9 cellular contexts compared by ENCODE assay signal in the genomic region with DNA sequence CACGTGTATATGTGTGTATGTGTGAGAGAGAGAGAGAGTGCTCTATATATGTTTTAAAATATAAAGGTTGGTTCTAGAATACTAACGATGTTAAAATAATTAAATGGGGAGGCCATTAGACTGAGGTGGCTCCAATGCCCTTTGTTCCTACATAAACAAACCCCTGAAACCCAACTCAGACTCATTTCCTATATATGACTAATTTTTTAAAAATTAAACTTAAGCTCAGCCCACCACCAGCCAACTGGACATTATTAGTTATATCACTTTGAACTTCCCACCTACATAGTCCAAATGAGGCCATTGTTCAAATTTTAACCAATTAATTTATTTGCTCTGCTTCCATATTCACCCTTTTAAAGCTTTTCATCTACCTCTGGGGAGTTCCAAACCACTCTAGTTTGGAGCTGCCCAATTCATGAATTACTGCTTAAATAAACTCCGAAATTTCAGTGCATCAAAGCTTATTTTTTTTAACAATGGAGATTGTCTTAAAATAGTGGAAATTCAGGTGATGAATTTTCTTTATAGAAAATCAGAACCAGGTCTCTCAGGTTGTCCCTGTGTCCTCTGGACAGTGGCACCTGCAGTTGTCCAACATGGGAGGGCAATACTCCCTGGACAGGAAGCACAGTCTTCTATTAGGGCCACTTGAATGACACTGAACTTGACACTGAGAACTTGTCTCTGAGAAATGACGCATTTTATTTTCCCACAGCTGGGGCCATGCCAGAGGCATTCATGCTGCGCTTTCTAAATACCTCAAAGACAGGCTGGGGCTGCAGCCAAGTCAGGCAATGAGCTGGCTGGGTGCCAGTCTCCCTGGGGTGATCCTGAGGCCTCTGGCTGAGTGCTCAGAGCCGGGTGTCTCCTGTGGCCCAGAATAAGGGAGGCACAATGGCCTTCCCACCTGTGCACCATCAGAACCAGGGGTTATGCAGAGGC.
DNase-seq lines count a peak whose midpoint lies in the region; ATAC-seq and TF ChIP-seq lines count a peak whose summit lies in the region.
"Had no signal": no experiment of that assay in that cellular context is flagged by ENCODE, and none has a peak within 500 bp of the region (broad histone marks: within the 10 kb centered on the region; RNA-seq: fewer than 3 reads in every experiment).

No MANE protein-coding gene starts in this region.

- H3K79me1 ChIP-seq in IMR-90 (ENCODE audit: low read depth in 1 of 2, low read length in 2 of 2), result no peaks in the 10 kb centered on the region

- H2AFZ ChIP-seq in IMR-90 (replicated peaks; ENCODE audit: low read length, poor library complexity), result peak overlapping the region; percentile 63

- H3K4me3 Mint-ChIP-seq in activated T-cell treated with anti-CD3 and anti-CD28 coated beads, Interleukin-2, amount 50 U/mL, for 72 hours, result no peak overlapping the region
- H3K4me3 Mint-ChIP-seq: activated T-helper 1 cell treated with anti-CD3 and anti-CD28 coated beads, Interleukin-12 subunit alpha, Interleukin-12 subunit beta, Interleukin-2, Interleukin-4 antibody, amounts not matched to agents 30 ng/mL and 10 ng/mL and 1 ng/mL, durations not matched to agents 14 hours and 24 hours and 36 hours had no signal

- TF ChIP-seq RAD21 in IMR-90 (IDR thresholded peaks at IDR 0.05; ENCODE audit: low read length), result no peak

- H3K9ac ChIP-seq in IMR-90 (ENCODE audit: low read depth, low read length), result no peak overlapping the region

- DNase-seq in IMR-90 (peak; percentile 97), heart right ventricle (peak; percentile 91), thoracic aorta (ENCODE audit: low spot score) (peak; percentile 36), cerebellar nuclear complex (lab: John Stamatoyannopoulos, UW) (no peak), GDM1 (lab: John Stamatoyannopoulos, UW) (no peak)
- no peak for DNase-seq in activated T-cell treated with anti-CD3 and anti-CD28 coated beads, Interleukin-2, amount 50 U/mL, for 72 hours

- H3K36me3 ChIP-seq in IMR-90 (ENCODE audit: control insufficient read depth, insufficient read depth, low read length) (no peaks in the 10 kb centered on the region), heart right ventricle (no peaks in the 10 kb centered on the region), thoracic aorta (no peaks in the 10 kb centered on the region)

- no peak overlapping the region for H4K5ac ChIP-seq in IMR-90 (ENCODE audit: low read depth, low read length)

- intact Hi-C loops in IMR-90 (cut with micrococcal nuclease), result loop anchor here (5.0 kb wide), 1 partner anchor 831 kb away; no protein-coding TSS in a partner anchor
- intact Hi-C loops in heart right ventricle (cut with DNase I), result loop anchor here in 1 of 10 donors (5.0 kb wide), 1 partner anchor 74 kb away; no protein-coding TSS in a partner anchor

- TF ChIP-seq CTCF in IMR-90 (conservative IDR thresholded peaks at IDR 0.05; ENCODE audit: low read depth, low read length) (no peak), heart right ventricle (IDR thresholded peaks at IDR 0.05) (no peak), thoracic aorta (IDR thresholded peaks at IDR 0.05) (no peak)

- H2BK120ac ChIP-seq in IMR-90 (ENCODE audit: low read depth, low read length), result peak overlapping the region; percentile 71

- H3K9me3 ChIP-seq in IMR-90 (ENCODE audit: control insufficient read depth, insufficient read depth, low read length) (no peaks in the 10 kb centered on the region), heart right ventricle (no peaks in the 10 kb centered on the region), thoracic aorta (no peaks in the 10 kb centered on the region)

- H3K9me1 ChIP-seq in IMR-90 (ENCODE audit: insufficient read depth, low read length), result peaks cover 13% of the 10 kb centered on the region; the same call in 1 of the 2 replicates

- H4K91ac ChIP-seq in IMR-90 (ENCODE audit: insufficient read depth, low read depth, low read length), result peak overlapping the region; percentile 66; the same call in 1 of the 2 replicates

- H2BK15ac ChIP-seq in IMR-90 (ENCODE audit: low read depth, low read length), result 0 out of 3 replicates have a peak overlapping the region, but pooled peaks have one; percentile 65

- no peak overlapping the region for H3K14ac ChIP-seq in IMR-90 (replicated peaks; ENCODE audit: low read depth, low read length)

- WGBS in IMR-90 (ENCODE audit: extremely low coverage in 2 of 2, insufficient read length in 1 of 2), 2 experiments, result no CpG with 5 or more reads among the region's 6 CpGs
- WGBS in heart right ventricle, 2 donors, result 53 to 56% methylated on average over 6 of the region's 6 CpGs

- no peak overlapping the region for H3K27ac Mint-ChIP-seq in activated T-cell treated with anti-CD3 and anti-CD28 coated beads, Interleukin-2, amount 50 U/mL, for 72 hours
- H3K27ac Mint-ChIP-seq: activated T-helper 1 cell treated with anti-CD3 and anti-CD28 coated beads, Interleukin-12 subunit alpha, Interleukin-12 subunit beta, Interleukin-2, Interleukin-4 antibody, amounts not matched to agents 30 ng/mL and 10 ng/mL and 1 ng/mL, durations not matched to agents 14 hours and 24 hours and 36 hours had no signal

- H3K4me2 ChIP-seq in IMR-90 (ENCODE audit: low read depth, low read length), result no peak overlapping the region

- H2BK20ac ChIP-seq in IMR-90 (ENCODE audit: low read depth, low read length), result peak overlapping the region; percentile 50; the same call in 1 of the 2 replicates

- peak overlapping the region; percentile 12 for H2AK9ac ChIP-seq in IMR-90 (replicated peaks; ENCODE audit: low read depth, low read length, poor library complexity)

- H3K27me3 ChIP-seq in IMR-90 (ENCODE audit: control insufficient read depth, insufficient read depth, low read length) (no peaks in the 10 kb centered on the region), heart right ventricle (no peaks in the 10 kb centered on the region), thoracic aorta (replicated peaks; ENCODE audit: insufficient read depth) (no peaks in the 10 kb centered on the region)

- no peaks in the 10 kb centered on the region for H3K9me3 Mint-ChIP-seq in activated T-cell treated with anti-CD3 and anti-CD28 coated beads, Interleukin-2, amount 50 U/mL, for 72 hours
- H3K9me3 Mint-ChIP-seq: activated T-helper 1 cell treated with anti-CD3 and anti-CD28 coated beads, Interleukin-12 subunit alpha, Interleukin-12 subunit beta, Interleukin-2, Interleukin-4 antibody, amounts not matched to agents 30 ng/mL and 10 ng/mL and 1 ng/mL, durations not matched to agents 14 hours and 24 hours and 36 hours had no signal

- no peak overlapping the region for H3K23ac ChIP-seq in IMR-90 (ENCODE audit: low read depth, low read length)

- H3K56ac ChIP-seq in IMR-90 (ENCODE audit: extremely low read depth, insufficient read depth, low read length), result 0 out of 2 replicates have a peak overlapping the region, but pooled peaks have one; percentile 11

- no peaks in the 10 kb centered on the region for H4K20me1 ChIP-seq in IMR-90 (ENCODE audit: insufficient read depth, low read length)

- H3K4me1 ChIP-seq in IMR-90 (ENCODE audit: control insufficient read depth, insufficient read depth, low read length) (0 out of 2 replicates have a peak, but pooled peaks cover 3% of the 10 kb centered on the region), heart right ventricle (peaks cover 0 to 48% (median 29%) of the 10 kb centered on the region in 9 donors), thoracic aorta (ENCODE audit: control insufficient read depth in 1 of 2, low read depth in 2 of 2) (peaks cover 0 to 20% of the 10 kb centered on the region in 2 donors)

- in situ Hi-C loops in IMR-90 (cut with MboI; ENCODE audit: low sequenced_read_pairs), result no loop called here

- H4K8ac ChIP-seq in IMR-90 (ENCODE audit: low read depth in 2 of 2, low read length in 2 of 2), result peak overlapping the region; percentile 32 to 58; a peak in 1 of 4 replicates

- dilution Hi-C loops in IMR-90 (cut with HindIII; ENCODE audit: low sequenced_read_pairs, unreplicated experiment), result no loop called here

- no peak overlapping the region; the same call in 1 of the 2 replicates for H2AK5ac ChIP-seq in IMR-90 (ENCODE audit: low read depth, low read length)

- H3K4me1 Mint-ChIP-seq in activated T-cell treated with anti-CD3 and anti-CD28 coated beads, Interleukin-2, amount 50 U/mL, for 72 hours (ENCODE audit: low read depth), result no peaks in the 10 kb centered on the region

- H3K4ac ChIP-seq in IMR-90 (ENCODE audit: low read depth, low read length), result peak overlapping the region; percentile 60

- POLR2A ChIA-PET in IMR-90 (lab: Charles Lee; ENCODE audit: unreplicated experiment), result no interaction called here

- no peaks in the 10 kb centered on the region for H3K36me3 Mint-ChIP-seq in activated T-cell treated with anti-CD3 and anti-CD28 coated beads, Interleukin-2, amount 50 U/mL, for 72 hours (ENCODE audit: insufficient read depth in 2 of 2)

- H2BK5ac ChIP-seq in IMR-90 (ENCODE audit: low read depth, low read length, poor library complexity, severe bottlenecking), result peak overlapping the region; percentile 30

- BruUV-seq in IMR-90 (replicated peaks; lab: Mats Ljungman, UMichigan), result no TSS peak

- no peak overlapping the region for H3K4me3 ChIP-seq in IMR-90 (ENCODE audit: insufficient read depth, low read depth, low read length)
- H3K4me3 ChIP-seq in heart right ventricle, result no peak overlapping the region
- H3K4me3 ChIP-seq in thoracic aorta, result no peak overlapping the region

- H3K18ac ChIP-seq in IMR-90 (ENCODE audit: low read depth, low read length), result no peak overlapping the region

- TF ChIP-seq POLR2A in IMR-90 (IDR thresholded peaks at IDR 0.05; ENCODE audit: low read depth, low read length), result no peak

- ATAC-seq in IMR-90 (ENCODE audit: low read depth) (peak; percentile 77), SK-N-SH treated with all-trans-retinoic acid at 6 μM for 48 hours (peak; percentile 40), heart right ventricle (peak; percentile 78 to 97 (median 92)), thoracic aorta (ENCODE audit: insufficient number of reproducible peaks, low FRiP score, low read depth) (peak; percentile 68)
- ATAC-seq in activated T-cell treated with anti-CD3 and anti-CD28 coated beads, Interleukin-2, amount 50 U/mL, for 72 hours (replicated peaks in 1 of 2), result no peak
- no peak for ATAC-seq in activated CD4-positive, CD25-positive, alpha-beta regulatory T cell treated with anti-CD3 and anti-CD28 coated beads, Interleukin-2, amount 50 U/mL, for 24 hours

- H3K27ac ChIP-seq in IMR-90 (ENCODE audit: insufficient read depth, low read length) (no peak overlapping the region; the same call in 1 of the 2 replicates), heart right ventricle (peak overlapping the region in 7 of 10 donors; percentile 8 to 51 (median 37)), thoracic aorta (peak overlapping the region in 1 of 2 donors; percentile 32)

- peaks cover 35% of the 10 kb centered on the region for H3K27me3 Mint-ChIP-seq in activated T-cell treated with anti-CD3 and anti-CD28 coated beads, Interleukin-2, amount 50 U/mL, for 72 hours (ENCODE audit: low read depth)

- CTCF ChIA-PET in IMR-90 (lab: Yijun Ruan, JAX), result interaction anchor here (0.7 to 1.2 kb wide), 2 partner anchors 9 to 415 kb away, joined by 3 read pairs; no protein-coding TSS in a partner anchor

TF ChIP-seq in IMR-90, 13 proteins besides CTCF, POLR2A, EP300 and RAD21 (continues in another document):
- TF ChIP-seq CEBPB (IDR thresholded peaks at IDR 0.05; ENCODE audit: low read depth, low read length), result peak; percentile 40; the same call in 1 of the 2 replicates

Comparison
In these comparisons a context has a peak if more than half of its experiments do, and no peak if none do; other contexts are left out.
1. ATAC-seq: peak in IMR-90 (single experiment), SK-N-SH treated with all-trans-retinoic acid at 6 μM for 48 hours (single experiment), heart right ventricle (8 of 8) and thoracic aorta (single experiment); none in activated T-cell treated with anti-CD3 and anti-CD28 coated beads, Interleukin-2, amount 50 U/mL, for 72 hours (0 of 2) and activated CD4-positive, CD25-positive, alpha-beta regulatory T cell treated with anti-CD3 and anti-CD28 coated beads, Interleukin-2, amount 50 U/mL, for 24 hours (0 of 2).
2. DNase-seq: peak in IMR-90 (single experiment), heart right ventricle (2 of 2) and thoracic aorta (single experiment); none in activated T-cell treated with anti-CD3 and anti-CD28 coated beads, Interleukin-2, amount 50 U/mL, for 72 hours (0 of 2), cerebellar nuclear complex (0 of 2) and GDM1 (single experiment).